1 cellular context compared by ENCODE assay signal in the genomic region with DNA sequence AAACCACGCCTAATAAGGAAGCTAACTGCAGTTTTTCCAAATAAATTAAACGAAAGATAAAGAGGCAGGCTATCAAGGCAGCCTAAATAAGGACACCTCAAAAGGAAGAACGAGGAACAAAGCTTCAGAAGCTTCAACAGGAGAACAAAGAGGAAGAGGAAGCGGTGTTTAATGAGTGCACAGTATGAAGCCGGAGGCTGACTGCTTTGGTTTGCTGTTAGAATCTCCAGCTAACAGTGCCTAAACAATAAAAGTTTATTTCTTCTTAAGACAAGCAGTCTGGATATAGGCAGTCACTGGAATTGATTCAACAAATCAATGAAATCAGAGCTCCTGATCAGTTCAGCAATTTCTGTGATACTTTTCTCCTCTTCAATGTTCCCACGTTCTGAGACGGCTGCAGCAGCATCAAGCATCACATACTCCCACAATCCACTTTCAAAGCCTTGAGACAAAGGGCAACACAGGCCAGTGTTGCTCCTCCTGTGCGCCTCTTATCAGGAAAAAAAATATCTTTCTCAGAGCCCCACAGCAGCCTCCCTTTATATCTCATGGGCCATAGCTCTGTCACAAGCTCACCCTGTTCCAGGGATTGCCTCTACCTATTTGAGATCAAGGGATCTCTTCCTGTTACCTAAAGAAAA.
TF ChIP-seq lines count a peak whose summit lies in the region.

No MANE protein-coding gene starts in this region.

TF ChIP-seq in SK-N-SH, 30 proteins besides CTCF, POLR2A, EP300 and RAD21 (continued from another document):
- TF ChIP-seq, protein P1, sequence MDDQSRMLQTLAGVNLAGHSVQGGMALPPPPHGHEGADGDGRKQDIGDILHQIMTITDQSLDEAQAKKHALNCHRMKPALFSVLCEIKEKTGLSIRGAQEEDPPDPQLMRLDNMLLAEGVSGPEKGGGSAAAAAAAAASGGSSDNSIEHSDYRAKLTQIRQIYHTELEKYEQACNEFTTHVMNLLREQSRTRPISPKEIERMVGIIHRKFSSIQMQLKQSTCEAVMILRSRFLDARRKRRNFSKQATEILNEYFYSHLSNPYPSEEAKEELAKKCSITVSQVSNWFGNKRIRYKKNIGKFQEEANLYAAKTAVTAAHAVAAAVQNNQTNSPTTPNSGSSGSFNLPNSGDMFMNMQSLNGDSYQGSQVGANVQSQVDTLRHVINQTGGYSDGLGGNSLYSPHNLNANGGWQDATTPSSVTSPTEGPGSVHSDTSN (IDR thresholded peaks at IDR 0.05), result no peak
- no peak for TF ChIP-seq USF1 (IDR thresholded peaks at IDR 0.05; ENCODE audit: borderline replicate concordance, low read depth)
- TF ChIP-seq NFIC (IDR thresholded peaks at IDR 0.05; ENCODE audit: borderline replicate concordance), result no peak
- TF ChIP-seq RXRA (IDR thresholded peaks at IDR 0.05; ENCODE audit: borderline replicate concordance, low read depth), result no peak
- TF ChIP-seq REST (IDR thresholded peaks at IDR 0.05; ENCODE audit: low read depth, low read length), result no peak
- no peak for TF ChIP-seq FOXM1 (IDR thresholded peaks at IDR 0.05; ENCODE audit: low read depth)
- no peak for TF ChIP-seq ELF1 (IDR thresholded peaks at IDR 0.05)
